Comparison of ENCODE assay signal across 1 cellular context in the genomic region with DNA sequence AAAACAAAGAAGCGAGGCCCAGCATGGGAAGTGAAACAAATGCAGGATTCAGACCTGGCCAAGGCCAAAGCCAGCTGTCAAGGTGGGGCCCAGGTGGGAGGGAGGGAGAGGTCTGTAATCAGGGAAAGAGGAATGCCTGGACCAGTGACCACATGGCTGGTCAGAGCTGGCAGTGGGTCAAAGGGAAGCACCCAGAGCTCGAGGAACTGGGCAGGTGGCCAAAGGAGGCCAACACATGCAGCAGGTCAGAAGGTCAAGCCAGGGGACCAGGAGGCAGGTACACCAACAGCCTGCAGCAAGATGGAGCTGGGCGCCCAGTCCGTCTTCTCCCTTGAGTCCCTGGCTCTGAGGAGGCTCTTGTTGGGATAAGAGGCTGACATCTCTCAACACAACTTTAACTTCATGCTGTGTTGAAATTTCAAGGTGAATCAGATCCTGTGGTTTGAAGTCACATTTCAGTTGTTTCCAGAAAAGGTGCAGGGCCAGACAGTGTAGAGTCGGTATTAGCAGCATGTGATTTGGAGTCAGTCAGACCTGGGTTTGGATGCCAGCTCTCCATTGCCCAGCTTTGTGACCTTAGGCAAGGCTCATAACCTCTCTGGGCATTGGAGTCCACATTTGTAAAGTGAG.
A peak's percentile ranks its signal among the peaks of the same experiment; 100 is the strongest.
TF ChIP-seq lines count a peak whose summit lies in the region.

No MANE protein-coding gene starts in this region.

TF ChIP-seq in HepG2, 621 proteins besides CTCF, POLR2A, EP300 and RAD21 (continued from another document):
- TF ChIP-seq PITX1 (CRISPR knock-in tag; IDR thresholded peaks at IDR 0.05) (peak; percentile 57; the same call in 1 of the 2 replicates), ARID2 (CRISPR knock-in tag; IDR thresholded peaks at IDR 0.05; ENCODE audit: borderline replicate concordance) (no peak), KAT8 (CRISPR knock-in tag; IDR thresholded peaks at IDR 0.05) (peak; percentile 42; the same call in 1 of the 2 replicates)
